In the genomic region with DNA sequence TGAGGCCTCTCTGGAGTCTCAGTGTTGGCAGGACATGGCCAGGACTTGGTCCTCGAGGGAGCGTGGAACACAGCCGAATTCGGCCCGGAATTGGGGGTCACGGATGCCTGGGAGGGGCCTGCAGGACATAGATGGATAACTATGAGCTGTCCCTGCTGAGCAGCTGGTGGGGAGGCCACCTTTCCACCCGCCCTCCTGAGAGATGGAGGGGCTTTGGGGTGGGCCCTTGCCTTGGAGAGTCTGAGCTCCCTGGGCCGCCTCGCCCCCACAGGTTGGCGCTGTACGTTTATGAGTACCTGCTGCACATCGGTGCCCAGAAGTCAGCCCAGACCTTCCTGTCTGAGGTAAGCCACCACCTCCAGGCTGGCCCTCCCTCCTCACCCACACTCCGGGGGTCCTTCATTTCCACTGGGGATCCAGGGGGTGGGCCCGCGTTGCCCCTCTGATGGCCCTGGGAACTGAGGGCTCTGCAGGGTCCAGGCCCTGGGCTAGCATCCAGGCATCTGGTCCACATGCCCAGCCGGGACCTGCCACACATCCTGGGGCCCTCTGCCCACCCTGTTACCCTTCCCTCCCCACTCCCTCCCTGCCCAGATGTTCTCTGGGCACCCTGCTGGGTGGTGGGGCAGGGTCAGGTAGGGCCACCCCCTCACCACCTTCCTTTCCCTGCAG, we compare ENCODE assay signal across 1 cellular context.
TF ChIP-seq lines count a peak whose summit lies in the region.

No MANE protein-coding gene starts in this region.

TF ChIP-seq in HCT116, 20 proteins besides CTCF, POLR2A, EP300 and RAD21 (continued from another document):
- TF ChIP-seq, protein P1, sequence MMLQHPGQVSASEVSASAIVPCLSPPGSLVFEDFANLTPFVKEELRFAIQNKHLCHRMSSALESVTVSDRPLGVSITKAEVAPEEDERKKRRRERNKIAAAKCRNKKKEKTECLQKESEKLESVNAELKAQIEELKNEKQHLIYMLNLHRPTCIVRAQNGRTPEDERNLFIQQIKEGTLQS (IDR thresholded peaks at IDR 0.05) = no peak
- TF ChIP-seq EZH2 (IDR thresholded peaks at IDR 0.05) (no peak), ELF1 (IDR thresholded peaks at IDR 0.05; ENCODE audit: borderline replicate concordance, low read depth) (no peak), SP1 (IDR thresholded peaks at IDR 0.05; ENCODE audit: low read depth) (no peak), JUND (IDR thresholded peaks at IDR 0.05) (no peak), CBX3 (IDR thresholded peaks at IDR 0.05; ENCODE audit: low read depth) (no peak), FOSL1 (IDR thresholded peaks at IDR 0.05; ENCODE audit: low read depth) (no peak), TCF7L2 (IDR thresholded peaks at IDR 0.05; ENCODE audit: borderline replicate concordance, extremely low read depth, insufficient read depth, insufficient read length) (no peak), POLR2AphosphoS5 (IDR thresholded peaks at IDR 0.05; ENCODE audit: low read depth, low read length) (no peak)
- TF ChIP-seq, protein P2, sequence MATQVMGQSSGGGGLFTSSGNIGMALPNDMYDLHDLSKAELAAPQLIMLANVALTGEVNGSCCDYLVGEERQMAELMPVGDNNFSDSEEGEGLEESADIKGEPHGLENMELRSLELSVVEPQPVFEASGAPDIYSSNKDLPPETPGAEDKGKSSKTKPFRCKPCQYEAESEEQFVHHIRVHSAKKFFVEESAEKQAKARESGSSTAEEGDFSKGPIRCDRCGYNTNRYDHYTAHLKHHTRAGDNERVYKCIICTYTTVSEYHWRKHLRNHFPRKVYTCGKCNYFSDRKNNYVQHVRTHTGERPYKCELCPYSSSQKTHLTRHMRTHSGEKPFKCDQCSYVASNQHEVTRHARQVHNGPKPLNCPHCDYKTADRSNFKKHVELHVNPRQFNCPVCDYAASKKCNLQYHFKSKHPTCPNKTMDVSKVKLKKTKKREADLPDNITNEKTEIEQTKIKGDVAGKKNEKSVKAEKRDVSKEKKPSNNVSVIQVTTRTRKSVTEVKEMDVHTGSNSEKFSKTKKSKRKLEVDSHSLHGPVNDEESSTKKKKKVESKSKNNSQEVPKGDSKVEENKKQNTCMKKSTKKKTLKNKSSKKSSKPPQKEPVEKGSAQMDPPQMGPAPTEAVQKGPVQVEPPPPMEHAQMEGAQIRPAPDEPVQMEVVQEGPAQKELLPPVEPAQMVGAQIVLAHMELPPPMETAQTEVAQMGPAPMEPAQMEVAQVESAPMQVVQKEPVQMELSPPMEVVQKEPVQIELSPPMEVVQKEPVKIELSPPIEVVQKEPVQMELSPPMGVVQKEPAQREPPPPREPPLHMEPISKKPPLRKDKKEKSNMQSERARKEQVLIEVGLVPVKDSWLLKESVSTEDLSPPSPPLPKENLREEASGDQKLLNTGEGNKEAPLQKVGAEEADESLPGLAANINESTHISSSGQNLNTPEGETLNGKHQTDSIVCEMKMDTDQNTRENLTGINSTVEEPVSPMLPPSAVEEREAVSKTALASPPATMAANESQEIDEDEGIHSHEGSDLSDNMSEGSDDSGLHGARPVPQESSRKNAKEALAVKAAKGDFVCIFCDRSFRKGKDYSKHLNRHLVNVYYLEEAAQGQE (IDR thresholded peaks at IDR 0.05; ENCODE audit: low read depth) = no peak
- TF ChIP-seq, protein P3, sequence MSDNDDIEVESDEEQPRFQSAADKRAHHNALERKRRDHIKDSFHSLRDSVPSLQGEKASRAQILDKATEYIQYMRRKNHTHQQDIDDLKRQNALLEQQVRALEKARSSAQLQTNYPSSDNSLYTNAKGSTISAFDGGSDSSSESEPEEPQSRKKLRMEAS (IDR thresholded peaks at IDR 0.05) = no peak
